In genomic region chr12:14207946-14208612, GRCh38 we compare ENCODE assay signal across 18 cellular contexts.
A peak's percentile ranks its signal among the peaks of the same experiment; 100 is the strongest.
DNase-seq lines count a peak whose midpoint lies in the region; ATAC-seq and TF ChIP-seq lines count a peak whose summit lies in the region.
"Had no signal": no experiment of that assay in that cellular context is flagged by ENCODE, and none has a peak within 500 bp of the region (broad histone marks: within the 10 kb centered on the region; RNA-seq: fewer than 3 reads in every experiment).

No MANE protein-coding gene starts in this region.

- peak overlapping the region; percentile 24 for H3K4me3 Mint-ChIP-seq in type B pancreatic cell
- no peak overlapping the region for H3K4me3 Mint-ChIP-seq in activated naive CD4-positive, alpha-beta T cell treated with anti-CD3 and anti-CD28 coated beads for 36 hours
- H3K4me3 Mint-ChIP-seq: activated T-helper 1 cell treated with anti-CD3 and anti-CD28 coated beads, Interleukin-12 subunit alpha, Interleukin-12 subunit beta, Interleukin-2, Interleukin-4 antibody, amounts not matched to agents 30 ng/mL and 10 ng/mL and 1 ng/mL, durations not matched to agents 14 hours and 24 hours and 36 hours; CD4-positive, alpha-beta memory T cell; effector memory CD8-positive, alpha-beta T cell; T-helper 17 cell had no signal

- peaks cover 5% of the 10 kb centered on the region for H3K36me3 Mint-ChIP-seq in type B pancreatic cell
- peaks cover 2% of the 10 kb centered on the region for H3K36me3 Mint-ChIP-seq in activated naive CD4-positive, alpha-beta T cell treated with anti-CD3 and anti-CD28 coated beads for 36 hours (ENCODE audit: low read depth)
- H3K36me3 Mint-ChIP-seq: CD4-positive, alpha-beta memory T cell had no signal

- DNase-seq in NCI-H1105 treated with DMSO at 0.1 percent for 48 hours (lab: John Stamatoyannopoulos, UW) (peak; percentile 33), NCI-H1105 (lab: John Stamatoyannopoulos, UW) (no peak), RWPE2 (ENCODE audit: low spot score) (no peak), left lung (no peak), type B pancreatic cell (ENCODE audit: extremely low spot score, unreplicated experiment) (no peak), NCI-H128 (lab: John Stamatoyannopoulos, UW; ENCODE audit: unreplicated experiment) (no peak), WERI-Rb-1 (no peak)
- no peak for DNase-seq in activated naive CD4-positive, alpha-beta T cell treated with anti-CD3 and anti-CD28 coated beads for 36 hours
- DNase-seq: 8988T; CD4-positive, alpha-beta memory T cell; effector memory CD8-positive, alpha-beta T cell; left cardiac atrium; NCI-H2107; T-helper 17 cell had no signal

- H3K9me3 ChIP-seq in RWPE2 (ENCODE audit: severe bottlenecking) (no peaks in the 10 kb centered on the region), left lung (no peaks in the 10 kb centered on the region), WERI-Rb-1 (ENCODE audit: severe bottlenecking) (no peaks in the 10 kb centered on the region)
- H3K9me3 ChIP-seq: ascending aorta had no signal

- H3K4me3 ChIP-seq in RWPE2 (ENCODE audit: severe bottlenecking), result no peak overlapping the region
- H3K4me3 ChIP-seq in left lung, result no peak overlapping the region
- H3K4me3 ChIP-seq in WERI-Rb-1 (ENCODE audit: low read depth, low read length), result no peak overlapping the region
- H3K4me3 ChIP-seq: ascending aorta, K562, skin epidermis had no signal

- no peaks in the 10 kb centered on the region for H3K9me3 Mint-ChIP-seq in type B pancreatic cell
- peaks cover 2% of the 10 kb centered on the region for H3K9me3 Mint-ChIP-seq in activated naive CD4-positive, alpha-beta T cell treated with anti-CD3 and anti-CD28 coated beads for 36 hours
- H3K9me3 Mint-ChIP-seq: activated T-helper 1 cell treated with anti-CD3 and anti-CD28 coated beads, Interleukin-12 subunit alpha, Interleukin-12 subunit beta, Interleukin-2, Interleukin-4 antibody, amounts not matched to agents 30 ng/mL and 10 ng/mL and 1 ng/mL, durations not matched to agents 14 hours and 24 hours and 36 hours; effector memory CD8-positive, alpha-beta T cell had no signal

- H3K27ac Mint-ChIP-seq in type B pancreatic cell, result peak overlapping the region; percentile 80
- no peak overlapping the region for H3K27ac Mint-ChIP-seq in activated naive CD4-positive, alpha-beta T cell treated with anti-CD3 and anti-CD28 coated beads for 36 hours
- H3K27ac Mint-ChIP-seq: activated T-helper 1 cell treated with anti-CD3 and anti-CD28 coated beads, Interleukin-12 subunit alpha, Interleukin-12 subunit beta, Interleukin-2, Interleukin-4 antibody, amounts not matched to agents 30 ng/mL and 10 ng/mL and 1 ng/mL, durations not matched to agents 14 hours and 24 hours and 36 hours; CD4-positive, alpha-beta memory T cell; effector memory CD8-positive, alpha-beta T cell; T-helper 17 cell had no signal

- no peaks in the 10 kb centered on the region for H3K27me3 Mint-ChIP-seq in type B pancreatic cell
- H3K27me3 Mint-ChIP-seq in activated naive CD4-positive, alpha-beta T cell treated with anti-CD3 and anti-CD28 coated beads for 36 hours (ENCODE audit: low read depth), result no peaks in the 10 kb centered on the region
- H3K27me3 Mint-ChIP-seq: CD4-positive, alpha-beta memory T cell; effector memory CD8-positive, alpha-beta T cell; T-helper 17 cell had no signal

- no peaks in the 10 kb centered on the region for H3K36me3 ChIP-seq in RWPE2 (ENCODE audit: low read depth)
- H3K36me3 ChIP-seq in left lung, result no peaks in the 10 kb centered on the region
- H3K36me3 ChIP-seq in WERI-Rb-1, result no peaks in the 10 kb centered on the region
- H3K36me3 ChIP-seq: ascending aorta had no signal

- H3K4me1 ChIP-seq in RWPE2 (ENCODE audit: insufficient read depth, poor library complexity, severe bottlenecking) (peaks cover 4% of the 10 kb centered on the region), left lung (no peaks in the 10 kb centered on the region)
- H3K4me1 ChIP-seq: ascending aorta had no signal

- H3K27me3 ChIP-seq in RWPE2 (ENCODE audit: insufficient read depth, poor library complexity, severe bottlenecking) (no peaks in the 10 kb centered on the region), left lung (no peaks in the 10 kb centered on the region), WERI-Rb-1 (ENCODE audit: insufficient read depth, low read depth, severe bottlenecking) (no peaks in the 10 kb centered on the region)
- H3K27me3 ChIP-seq: ascending aorta had no signal

- no peaks in the 10 kb centered on the region for H3K4me1 Mint-ChIP-seq in type B pancreatic cell (ENCODE audit: unreplicated experiment)
- no peaks in the 10 kb centered on the region for H3K4me1 Mint-ChIP-seq in activated naive CD4-positive, alpha-beta T cell treated with anti-CD3 and anti-CD28 coated beads for 36 hours (ENCODE audit: low read depth)
- H3K4me1 Mint-ChIP-seq: CD4-positive, alpha-beta memory T cell had no signal

- CTCF ChIA-PET in activated naive CD4-positive, alpha-beta T cell treated with anti-CD3 and anti-CD28 coated beads for 36 hours (lab: Charles Lee), result interaction anchor here (1.2 to 1.5 kb wide), 2 partner anchors 22 to 30 kb away, joined by 3 to 5 read pairs; no protein-coding TSS in a partner anchor

- intact Hi-C loops in left lung (cut with DNase I), result no loop called here
- intact Hi-C loops in activated naive CD4-positive, alpha-beta T cell treated with anti-CD3 and anti-CD28 coated beads for 36 hours (cut with micrococcal nuclease), result no loop called here

- TF ChIP-seq CTCF in RWPE2 (IDR thresholded peaks at IDR 0.05; ENCODE audit: poor library complexity, severe bottlenecking), result no peak
- TF ChIP-seq CTCF in left lung (IDR thresholded peaks at IDR 0.05), result no peak
- no peak for TF ChIP-seq CTCF in type B pancreatic cell (conservative IDR thresholded peaks at IDR 0.05)
- no peak for TF ChIP-seq CTCF in WERI-Rb-1 (IDR thresholded peaks at IDR 0.05; ENCODE audit: low read depth, low read length)

- ATAC-seq in RWPE2 (ENCODE audit: low read depth), result peak; percentile 60; the same call in 1 of the 3 replicates
- peak; percentile 80 for ATAC-seq in left lung
- ATAC-seq: effector memory CD8-positive, alpha-beta T cell; K562; T-helper 17 cell had no signal

- no peak overlapping the region for H3K27ac ChIP-seq in RWPE2 (ENCODE audit: poor library complexity, severe bottlenecking)
- H3K27ac ChIP-seq in left lung, result no peak overlapping the region
- H3K27ac ChIP-seq in WERI-Rb-1, result no peak overlapping the region
- H3K27ac ChIP-seq: ascending aorta had no signal
